Comparison of ENCODE assay signal across 12 cellular contexts in the genomic region with DNA sequence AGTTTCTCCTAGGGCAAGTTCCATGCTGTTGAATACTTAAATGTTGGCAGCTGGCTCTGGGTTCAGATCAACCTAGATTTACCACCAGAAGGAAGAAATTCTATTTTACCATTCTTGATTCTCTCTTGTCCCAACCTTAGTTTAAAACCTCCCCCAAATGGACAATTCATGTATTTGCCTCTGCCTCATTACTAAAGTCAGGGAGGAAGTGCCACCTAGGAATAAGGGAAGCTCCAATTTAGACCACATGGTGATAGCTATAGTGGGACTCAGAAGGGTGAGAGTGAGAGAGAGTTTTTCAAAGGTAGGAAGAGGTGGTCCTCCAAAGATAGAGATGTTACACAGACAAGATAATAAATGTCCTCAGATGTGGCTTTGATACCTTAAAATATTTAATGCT. TPM values are rescaled to one million over a fixed set of nuclear protein-coding genes. Genes with fewer than 3 reads are reported as not detected.
DNase-seq lines count a peak whose midpoint lies in the region; ATAC-seq and TF ChIP-seq lines count a peak whose summit lies in the region.
"Had no signal": no experiment of that assay in that cellular context is flagged by ENCODE, and none has a peak within 500 bp of the region (broad histone marks: within the 10 kb centered on the region; RNA-seq: fewer than 3 reads in every experiment).

No MANE protein-coding gene starts in this region.

- TF ChIP-seq CTCF in mesothelial cell of epicardium (IDR thresholded peaks at IDR 0.05; ENCODE audit: unreplicated experiment) = no peak

- H3K9me3 Mint-ChIP-seq in mesothelial cell of epicardium = no peaks in the 10 kb centered on the region
- H3K9me3 Mint-ChIP-seq: CD4-positive, alpha-beta T cell; GM23338 had no signal

- no peaks in the 10 kb centered on the region for H3K27me3 Mint-ChIP-seq in mesothelial cell of epicardium (ENCODE audit: low read depth)

- no peak for ATAC-seq in left cardiac atrium
- ATAC-seq: GM23338 had no signal

- peaks cover 4% of the 10 kb centered on the region for H3K4me1 Mint-ChIP-seq in mesothelial cell of epicardium
- H3K4me1 Mint-ChIP-seq: B cell had no signal

- intact Hi-C loops in left cardiac atrium (cut with DNase I) = no loop called here

- H3K4me3 Mint-ChIP-seq in mesothelial cell of epicardium = no peak overlapping the region
- H3K4me3 Mint-ChIP-seq: B cell; CD4-positive, alpha-beta T cell; GM23338 had no signal

- H3K27ac Mint-ChIP-seq in mesothelial cell of epicardium = no peak overlapping the region
- H3K27ac Mint-ChIP-seq: B cell; CD4-positive, alpha-beta T cell; GM23338 had no signal

- DNase-seq in SIG-M5 treated with dmso at 0.1 percent for 504 hours (lab: John Stamatoyannopoulos, UW; ENCODE audit: unreplicated experiment) (peak; percentile 34), SIG-M5 (lab: John Stamatoyannopoulos, UW) (no peak), MV-4-11 (lab: John Stamatoyannopoulos, UW) (peak; percentile 13), SKM-1 (lab: John Stamatoyannopoulos, UW; ENCODE audit: unreplicated experiment) (peak; percentile 2), mesothelial cell of epicardium (ENCODE audit: low spot score in 2 of 2, unreplicated experiment in 2 of 2) (no peak), left cardiac atrium (no peak), ureter (ENCODE audit: low spot score) (no peak)
- DNase-seq: Caco-2; CD4-positive, alpha-beta T cell; HCEC 1CT had no signal

- H3K36me3 Mint-ChIP-seq in mesothelial cell of epicardium = no peaks in the 10 kb centered on the region

RNA-seq across cellular contexts. Expression of gene PAM, which starts 53.4 kb away (rescaled TPM):
- total RNA-seq in mesothelial cell of epicardium (76.1 to 94.3 TPM (median 89.0 TPM) in 3 replicates), left cardiac atrium (1,000 to 10,000 TPM; 2,389 to 3,652 TPM), ureter (124 TPM)

Comparison
In these comparisons a context has a peak if more than half of its experiments do, and no peak if none do; other contexts are left out.
1. DNase-seq: peak in SIG-M5 treated with dmso at 0.1 percent for 504 hours (single experiment), MV-4-11 (single experiment) and SKM-1 (single experiment); none in SIG-M5 (single experiment), mesothelial cell of epicardium (0 of 2), left cardiac atrium (single experiment) and ureter (single experiment).
2. RNA of gene PAM, which starts 53.4 kb away (total RNA-seq): 2,389 to 3,652 TPM in left cardiac atrium; 124 TPM in ureter (single experiment) and 76.1 to 94.3 TPM in mesothelial cell of epicardium; every median in the first group is over 10 times any median in the second.